ENCODE assay signal across 6 cellular contexts in genomic region chr14:101330416-101331140, GRCh38.
"Had no signal": no experiment of that assay in that cellular context is flagged by ENCODE, and none has a peak within 500 bp of the region (broad histone marks: within the 10 kb centered on the region; RNA-seq: fewer than 3 reads in every experiment).

No MANE protein-coding gene starts in this region.

- FAIRE-seq: H1, H54, HTR-8/SVneo had no signal

- H3K4me2 ChIP-seq: GM23338 had no signal

- ATAC-seq: GM23338 had no signal

- H2AFZ ChIP-seq: GM23338 had no signal

- H3K4me3 ChIP-seq: GM23338 had no signal

- DNase-seq: H9, HCEC 1CT had no signal
